Comparison of ENCODE assay signal across 9 cellular contexts in the genomic region with DNA sequence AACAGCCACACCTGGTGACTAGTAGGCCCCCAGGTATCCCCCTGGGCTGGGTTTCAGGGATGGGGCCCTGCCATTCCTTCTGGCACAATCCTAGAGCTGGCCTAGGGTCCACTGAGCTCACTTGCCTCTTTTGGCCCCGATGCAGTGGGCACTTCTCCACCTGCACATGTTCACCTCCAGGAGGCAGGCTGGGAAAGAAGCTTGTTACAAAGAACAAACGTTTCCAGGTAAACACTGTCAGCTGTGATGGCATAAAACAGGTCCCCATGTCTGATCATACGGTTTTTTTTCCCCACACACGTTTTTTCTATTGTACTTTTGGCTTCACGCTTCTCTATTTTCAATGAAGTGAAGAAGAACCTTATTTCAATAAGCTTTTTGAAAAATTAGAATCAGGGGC. TPM values are rescaled to one million over a fixed set of nuclear protein-coding genes. Genes with fewer than 3 reads are reported as not detected.
DNase-seq lines count a peak whose midpoint lies in the region; ATAC-seq, FAIRE-seq and TF ChIP-seq lines count a peak whose summit lies in the region.
"Had no signal": no experiment of that assay in that cellular context is flagged by ENCODE, and none has a peak within 500 bp of the region (broad histone marks: within the 10 kb centered on the region; RNA-seq: fewer than 3 reads in every experiment).

No MANE protein-coding gene starts in this region.

- peak; percentile 49 to 61 for TF ChIP-seq RAD21 in H1 (IDR thresholded peaks at IDR 0.05 in 1 of 2, conservative IDR thresholded peaks at IDR 0.05 in 1 of 2; ENCODE audit: low read depth in 2 of 2, low read length in 2 of 2)

- no peak overlapping the region for H3K4ac ChIP-seq in H1 (replicated peaks; ENCODE audit: insufficient read length, low read depth, low read length)

- H3K79me1 ChIP-seq in H1 (ENCODE audit: low read depth, low read length), result no peaks in the 10 kb centered on the region

- peak; percentile 41 to 67 for ATAC-seq in activated naive CD4-positive, alpha-beta T cell treated with anti-CD3 and anti-CD28 coated beads, Interleukin-2, amount 50 U/mL, for 72 hours
- ATAC-seq in GM19467 (IDR thresholded peaks at IDR 0.05; ENCODE audit: unreplicated experiment), result no peak

- H3K27ac ChIP-seq in H1 (ENCODE audit: low read depth, low read length), result no peak overlapping the region
- H3K27ac ChIP-seq in transverse colon, result no peak overlapping the region

- POLR2A ChIA-PET in H1 (lab: Charles Lee; ENCODE audit: partially characterized antibody), result interaction anchor here (0.9 to 1.1 kb wide), 2 partner anchors 15 to 119 kb away, joined by 3 to 5 read pairs; no protein-coding TSS in a partner anchor

- no peak overlapping the region for H2AFZ ChIP-seq in H1 (ENCODE audit: low read length)

- H3K4me1 ChIP-seq in H1 (replicated peaks in 1 of 4; ENCODE audit: control insufficient read depth in 3 of 4, insufficient read depth in 4 of 4, low read length in 3 of 4) (no peaks in the 10 kb centered on the region), transverse colon (no peaks in the 10 kb centered on the region)

- H3K9me3 Mint-ChIP-seq in activated naive CD4-positive, alpha-beta T cell treated with anti-CD3 and anti-CD28 coated beads, Interleukin-2, amount 50 U/mL, for 72 hours, result no peaks in the 10 kb centered on the region

- H3K36me3 ChIP-seq in H1 (ENCODE audit: control insufficient read depth in 2 of 4, insufficient read depth in 4 of 4, low read length in 3 of 4), result no peaks in the 10 kb centered on the region
- H3K36me3 ChIP-seq in transverse colon, result no peaks in the 10 kb centered on the region

- FAIRE-seq in H1 (lab: Jason Lieb, UNC), result no peak

- H3K23me2 ChIP-seq in H1 (ENCODE audit: low read depth, low read length), result no peaks in the 10 kb centered on the region

- no peaks in the 10 kb centered on the region for H3K9me3 ChIP-seq in H1 (ENCODE audit: insufficient read depth in 2 of 2, low read depth in 1 of 2, low read length in 1 of 2)
- H3K9me3 ChIP-seq in transverse colon, result no peaks in the 10 kb centered on the region

- in situ Hi-C loops in transverse colon (cut with MboI; ENCODE audit: low pct_ligation_motif_present in 1 of 4, low pct_unique_long_range_greater_than_20kb in 1 of 4, low sequenced_read_pairs in 3 of 4), result loop anchor here in 3 of 4 donors (5.0 to 25.0 kb wide), 5 partner anchors 120 to 192 kb away; partner anchors contain the start of genes CCDC63 (in 1 of the 3), RAD9B (in 1 of the 3) and VPS29 (in 1 of the 3)

- no peak overlapping the region for H3K56ac ChIP-seq in H1 (replicated peaks; ENCODE audit: insufficient read length, low read depth, low read length)

- H2BK15ac ChIP-seq in H1 (ENCODE audit: low read length), result no peak overlapping the region

- WGBS in H1 (ENCODE audit: extremely low coverage in 1 of 2, insufficient coverage in 1 of 2, insufficient read length in 1 of 2, insufficient replicate concordance in 2 of 2, low coverage in 1 of 2, low lambda C conversion rate in 2 of 2, missing lambda C conversion rate in 1 of 2), 2 experiments, result 59% methylated on average over 5 of the region's 5 CpGs; no CpG with 5 or more reads in 1 of the 2 experiments
- 12 to 19% methylated on average over 5 of the region's 5 CpGs for WGBS in transverse colon (ENCODE audit: low coverage in 1 of 2), 2 donors

- H2BK120ac ChIP-seq in H1 (replicated peaks; ENCODE audit: low read depth, low read length), result no peak overlapping the region

- no peak overlapping the region for H4K91ac ChIP-seq in H1 (replicated peaks; ENCODE audit: insufficient read length, low read length)

- no peaks in the 10 kb centered on the region for H3K79me2 ChIP-seq in H1 (ENCODE audit: control insufficient read depth in 1 of 2, insufficient read depth in 2 of 2, low read length in 2 of 2)

- H2BK20ac ChIP-seq in H1 (ENCODE audit: low read length), result no peak overlapping the region

- no peak overlapping the region for H2BK5ac ChIP-seq in H1 (ENCODE audit: low read depth, low read length)

- H3K27me3 ChIP-seq in H1 (replicated peaks in 1 of 4; ENCODE audit: control insufficient read depth in 3 of 4, extremely low read depth in 1 of 4, insufficient read depth in 3 of 4, low read length in 3 of 4), result no peaks in the 10 kb centered on the region
- H3K27me3 ChIP-seq in transverse colon, result no peaks in the 10 kb centered on the region

- no peak overlapping the region for H4K5ac ChIP-seq in H1 (ENCODE audit: insufficient read length, low read depth, low read length)

- TF ChIP-seq CTCF in H1 (IDR thresholded peaks at IDR 0.05; ENCODE audit: control extremely low read depth in 1 of 3, insufficient read depth in 1 of 3, low read depth in 1 of 3, low read length in 3 of 3) (peak; percentile 52 to 74 (median 64)), transverse colon (IDR thresholded peaks at IDR 0.05) (peak; percentile 19 to 61 (median 41))

- H3K9ac ChIP-seq in H1 (replicated peaks in 1 of 4; ENCODE audit: extremely low read depth in 1 of 4, low read depth in 3 of 4, low read length in 3 of 4), result no peak overlapping the region

- H2BK12ac ChIP-seq in H1 (ENCODE audit: low read depth, low read length), result no peak overlapping the region

- H3K4me2 ChIP-seq in H1 (ENCODE audit: insufficient read depth in 1 of 2, low read depth in 2 of 2, low read length in 2 of 2), result no peak overlapping the region

- H3K36me3 Mint-ChIP-seq in activated naive CD4-positive, alpha-beta T cell treated with anti-CD3 and anti-CD28 coated beads, Interleukin-2, amount 50 U/mL, for 72 hours, result no peaks in the 10 kb centered on the region

- TF ChIP-seq EP300 in H1 (IDR thresholded peaks at IDR 0.05; ENCODE audit: borderline replicate concordance in 1 of 2, low read depth in 2 of 2, low read length in 2 of 2) (no peak), transverse colon (IDR thresholded peaks at IDR 0.05; ENCODE audit: low read depth) (no peak)

- H3K27ac Mint-ChIP-seq in activated naive CD4-positive, alpha-beta T cell treated with anti-CD3 and anti-CD28 coated beads, Interleukin-2, amount 50 U/mL, for 72 hours, result peak overlapping the region in 1 of 2 donors; percentile 60

- H4K20me1 ChIP-seq in H1 (replicated peaks in 1 of 2; ENCODE audit: control insufficient read depth in 1 of 2, insufficient read depth in 2 of 2, low read length in 2 of 2), result no peaks in the 10 kb centered on the region

- H3K23ac ChIP-seq in H1 (ENCODE audit: insufficient read length), result no peak overlapping the region

- H3K14ac ChIP-seq in H1 (ENCODE audit: insufficient read length), result no peak overlapping the region

- intact Hi-C loops in transverse colon (cut with DNase I; ENCODE audit: low total_unique reads), result no loop called here

- H3K4me3 ChIP-seq in H1 (ENCODE audit: extremely low read depth in 1 of 4, insufficient read depth in 2 of 4, low read depth in 3 of 4, low read length in 4 of 4), result no peak overlapping the region
- no peak overlapping the region for H3K4me3 ChIP-seq in transverse colon

- H3K18ac ChIP-seq in H1 (ENCODE audit: extremely low read depth, low read length), result no peak overlapping the region

- no peak overlapping the region for H4K8ac ChIP-seq in H1 (ENCODE audit: extremely low read depth, insufficient read depth, low read length)

- TF ChIP-seq POLR2A in H1 (IDR thresholded peaks at IDR 0.05; ENCODE audit: control extremely low read depth in 1 of 2, low read depth in 2 of 2, low read length in 2 of 2), result no peak
- TF ChIP-seq POLR2A in transverse colon (IDR thresholded peaks at IDR 0.05), result no peak

- CTCF ChIA-PET in H1 (lab: Charles Lee; ENCODE audit: partially characterized antibody), result interaction anchor here (0.6 to 1.7 kb wide), 22 partner anchors 9 to 231 kb away, joined by 3 to 12 read pairs (median 3); partner anchors contain the start of genes CCDC63 and HVCN1

- no peak overlapping the region for H2AK5ac ChIP-seq in H1 (ENCODE audit: low read depth, low read length)

- DNase-seq in activated naive CD4-positive, alpha-beta T cell treated with anti-CD3 and anti-CD28 coated beads, Interleukin-2, amount 50 U/mL, for 72 hours (ENCODE audit: low spot score in 2 of 2), result no peak
- no peak for DNase-seq in activated naive CD4-positive, alpha-beta T cell treated with Interleukin-2 at 50 U/mL for 16 hours
- DNase-seq in NCI-H510A treated with DMSO at 0.1 percent for 48 hours (lab: John Stamatoyannopoulos, UW), result peak; percentile 16
- no peak for DNase-seq in H1 (ENCODE audit: low read depth in 1 of 2, low spot score in 2 of 2)
- DNase-seq in transverse colon, result peak; percentile 44
- DNase-seq in D341Med (ENCODE audit: low spot score), result no peak
- DNase-seq in NCI-H1048 (lab: John Stamatoyannopoulos, UW), result no peak
- DNase-seq: stimulated activated CD4-positive, alpha-beta T cell treated with anti-CD3 and anti-CD28 coated beads, Interleukin-2, amount 100 ng/mL, for 48 hours had no signal

TF ChIP-seq in H1, 55 proteins besides CTCF, POLR2A, EP300 and RAD21 (continues in another document):
- TF ChIP-seq CHD2 (IDR thresholded peaks at IDR 0.05; ENCODE audit: low read length) (no peak), TCF12 (IDR thresholded peaks at IDR 0.05; ENCODE audit: low read depth, low read length) (no peak)

RNA-seq across cellular contexts. Expression of gene HVCN1, which starts 15.8 kb away (rescaled TPM):
- 1 to 10 TPM; 2.8 to 6.3 TPM for total RNA-seq in activated naive CD4-positive, alpha-beta T cell treated with anti-CD3 and anti-CD28 coated beads, Interleukin-2, amount 50 U/mL, for 72 hours
- 5.6 and 5.8 TPM in 2 replicates for total RNA-seq in H1 (2021; fragmentation: NEBNext Ultra II Directional; extraction: Animal tissue kit (Norgen Biotek cat#: 25700))
- polyA plus RNA-seq in H1 (2011; rRNA removed), result 10.5 and 11.2 TPM in 2 replicates
- 8.0 TPM for polyA plus RNA-seq in H1 (2011; cell fraction: cytosol; rRNA removed)
- polyA plus RNA-seq in H1 (2011; cell fraction: nucleus; rRNA removed), result 5.7 TPM
- 7.3 to 9.5 TPM (median 7.9 TPM) in 4 replicates for polyA plus RNA-seq in H1 (2012, experiment 1 of 2)
- polyA plus RNA-seq in H1 (2012, experiment 2 of 2), result 7.0 TPM
- 14.1 TPM for polyA plus RNA-seq in H1 (2013, experiment 1 of 2)
- 14.7 TPM for polyA plus RNA-seq in H1 (2013, experiment 2 of 2)
- 3.7 and 6.0 TPM in 2 replicates for polyA minus RNA-seq in H1 (2011; rRNA and poly(A)+ RNA removed)
- 2.9 TPM for polyA minus RNA-seq in H1 (2011; cell fraction: cytosol; rRNA and poly(A)+ RNA removed)
- 3.0 TPM for polyA minus RNA-seq in H1 (2011; cell fraction: nucleus; rRNA and poly(A)+ RNA removed)
- 1 to 10 TPM in 3 of 4 donors, not detected in 1; 3.4 to 7.9 (median 7.3) TPM for total RNA-seq in transverse colon

RNA-seq across cellular contexts. Expression of gene PPP1CC, which starts 37.9 kb away (rescaled TPM):
- 100 to 1,000 TPM; 190 to 343 TPM for total RNA-seq in activated naive CD4-positive, alpha-beta T cell treated with anti-CD3 and anti-CD28 coated beads, Interleukin-2, amount 50 U/mL, for 72 hours
- 335 and 350 TPM in 2 replicates for total RNA-seq in H1 (2021; fragmentation: NEBNext Ultra II Directional; extraction: Animal tissue kit (Norgen Biotek cat#: 25700))
- polyA plus RNA-seq in H1 (2011; rRNA removed), result 109 and 193 TPM in 2 replicates
- polyA plus RNA-seq in H1 (2011; cell fraction: cytosol; rRNA removed), result 216 TPM
- 71.9 TPM for polyA plus RNA-seq in H1 (2011; cell fraction: nucleus; rRNA removed)
- 227 to 289 TPM (median 267 TPM) in 4 replicates for polyA plus RNA-seq in H1 (2012, experiment 1 of 2)
- polyA plus RNA-seq in H1 (2012, experiment 2 of 2), result 41.5 TPM
- 220 TPM for polyA plus RNA-seq in H1 (2013, experiment 1 of 2)
- 229 TPM for polyA plus RNA-seq in H1 (2013, experiment 2 of 2)
- polyA minus RNA-seq in H1 (2011; rRNA and poly(A)+ RNA removed), result 220 and 313 TPM in 2 replicates
- 137 TPM for polyA minus RNA-seq in H1 (2011; cell fraction: cytosol; rRNA and poly(A)+ RNA removed)
- polyA minus RNA-seq in H1 (2011; cell fraction: nucleus; rRNA and poly(A)+ RNA removed), result 129 TPM
- 100 to 1,000 TPM; 156 to 759 (median 244) TPM for total RNA-seq in transverse colon

Comparison
In these comparisons a context has a peak if more than half of its experiments do, and no peak if none do; other contexts are left out.
1. DNase-seq: peak in NCI-H510A treated with DMSO at 0.1 percent for 48 hours (single experiment) and transverse colon (single experiment); none in activated naive CD4-positive, alpha-beta T cell treated with anti-CD3 and anti-CD28 coated beads, Interleukin-2, amount 50 U/mL, for 72 hours (0 of 2), activated naive CD4-positive, alpha-beta T cell treated with Interleukin-2 at 50 U/mL for 16 hours (single experiment), H1 (0 of 2), D341Med (single experiment) and NCI-H1048 (single experiment).